Comparison of ENCODE assay signal across 9 cellular contexts in the genomic region with DNA sequence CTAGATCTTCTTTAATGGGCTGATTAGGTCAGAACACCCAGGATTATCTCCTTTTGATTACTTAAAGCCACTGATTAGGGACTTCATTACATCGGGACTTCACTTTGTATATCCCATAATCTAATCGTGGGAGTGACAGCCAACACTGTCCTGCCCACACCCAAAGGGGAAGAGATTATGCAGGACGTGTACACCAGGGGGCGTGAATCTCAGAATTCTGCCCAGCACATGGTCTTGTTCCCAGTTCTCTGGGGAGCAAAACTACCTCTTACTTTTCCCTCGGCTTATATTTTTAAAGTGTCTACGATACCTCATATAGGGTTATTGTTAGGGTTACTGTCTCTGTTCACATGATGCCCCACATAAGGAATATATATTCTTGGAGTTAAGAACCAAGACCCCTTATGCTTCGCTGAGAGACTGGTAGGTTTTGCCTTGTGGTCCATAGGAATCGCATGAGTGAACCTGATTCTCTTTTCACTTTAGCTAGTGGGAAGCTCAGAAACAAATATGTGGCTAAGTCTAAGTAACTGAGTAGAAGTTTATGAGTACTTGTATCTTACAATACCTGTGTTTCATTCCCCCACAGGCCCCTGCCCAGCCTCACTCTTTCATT.
DNase-seq lines count a peak whose midpoint lies in the region; ATAC-seq and TF ChIP-seq lines count a peak whose summit lies in the region.
"Had no signal": no experiment of that assay in that cellular context is flagged by ENCODE, and none has a peak within 500 bp of the region (broad histone marks: within the 10 kb centered on the region; RNA-seq: fewer than 3 reads in every experiment).

No MANE protein-coding gene starts in this region.

- ATAC-seq in activated T-helper 17 cell treated with anti-CD3 and anti-CD28 coated beads, Interleukin-2, amount 50 U/mL, for 72 hours (replicated peaks): peak; percentile 49
- peak; percentile 39 to 48 for ATAC-seq in lower lobe of right lung

- H3K4me1 ChIP-seq in lower lobe of right lung: peaks cover 11% of the 10 kb centered on the region
- H3K4me1 ChIP-seq: SJSA1 had no signal

- DNase-seq in GF-D8 (lab: John Stamatoyannopoulos, UW) (peak; percentile 48), HCEC 1CT (peak; percentile 51), NCI-H748 (lab: John Stamatoyannopoulos, UW; ENCODE audit: unreplicated experiment) (peak; percentile 52), lower lobe of right lung (no peak), NCI-H128 (lab: John Stamatoyannopoulos, UW; ENCODE audit: unreplicated experiment) (no peak), DMS79 (lab: John Stamatoyannopoulos, UW) (no peak)
- DNase-seq in central memory CD4-positive, alpha-beta T cell: no peak

- no peak overlapping the region for H3K27ac Mint-ChIP-seq in activated T-helper 17 cell treated with anti-CD3 and anti-CD28 coated beads, Interleukin-2, amount 50 U/mL, for 72 hours

- no peaks in the 10 kb centered on the region for H3K36me3 Mint-ChIP-seq in activated T-helper 17 cell treated with anti-CD3 and anti-CD28 coated beads, Interleukin-2, amount 50 U/mL, for 72 hours (ENCODE audit: low read depth)

- no peaks in the 10 kb centered on the region for H3K27me3 ChIP-seq in lower lobe of right lung (ENCODE audit: low read depth)
- H3K27me3 ChIP-seq: SJSA1 had no signal

- TF ChIP-seq CTCF in lower lobe of right lung (IDR thresholded peaks at IDR 0.05): peak; percentile 51

- H3K4me1 Mint-ChIP-seq in activated T-helper 17 cell treated with anti-CD3 and anti-CD28 coated beads, Interleukin-2, amount 50 U/mL, for 72 hours: peaks cover 16% of the 10 kb centered on the region

- H3K4me3 ChIP-seq in lower lobe of right lung: no peak overlapping the region
- H3K4me3 ChIP-seq: SJSA1 had no signal

- intact Hi-C loops in lower lobe of right lung (cut with DNase I): no loop called here

- H3K27ac ChIP-seq in lower lobe of right lung: no peak overlapping the region
- H3K27ac ChIP-seq: SJSA1 had no signal

- no peaks in the 10 kb centered on the region for H3K9me3 ChIP-seq in lower lobe of right lung
- H3K9me3 ChIP-seq: SJSA1 had no signal

- no peaks in the 10 kb centered on the region for H3K9me3 Mint-ChIP-seq in activated T-helper 17 cell treated with anti-CD3 and anti-CD28 coated beads, Interleukin-2, amount 50 U/mL, for 72 hours

- no peaks in the 10 kb centered on the region for H3K36me3 ChIP-seq in lower lobe of right lung
- H3K36me3 ChIP-seq: SJSA1 had no signal

- H3K27me3 Mint-ChIP-seq in activated T-helper 17 cell treated with anti-CD3 and anti-CD28 coated beads, Interleukin-2, amount 50 U/mL, for 72 hours: peaks cover 12% of the 10 kb centered on the region

- no peak overlapping the region for H3K4me3 Mint-ChIP-seq in activated T-helper 17 cell treated with anti-CD3 and anti-CD28 coated beads, Interleukin-2, amount 50 U/mL, for 72 hours

Comparison
In these comparisons a context has a peak if more than half of its experiments do, and no peak if none do; other contexts are left out.
1. DNase-seq: peak in GF-D8 (single experiment), HCEC 1CT (single experiment) and NCI-H748 (single experiment); none in lower lobe of right lung (single experiment), NCI-H128 (single experiment), DMS79 (single experiment) and central memory CD4-positive, alpha-beta T cell (single experiment).